16 cellular contexts compared by ENCODE assay signal in genomic region chr17:64532409-64532808, GRCh38. TPM values are rescaled to one million over a fixed set of nuclear protein-coding genes. Genes with fewer than 3 reads are reported as not detected.
DNase-seq lines count a peak whose midpoint lies in the region; ATAC-seq, FAIRE-seq and TF ChIP-seq lines count a peak whose summit lies in the region.
"Had no signal": no experiment of that assay in that cellular context is flagged by ENCODE, and none has a peak within 500 bp of the region (broad histone marks: within the 10 kb centered on the region; RNA-seq: fewer than 3 reads in every experiment).

No MANE protein-coding gene starts in this region.

- 69 to 74% methylated on average over 5 of the region's 5 CpGs for WGBS in GM23248 (ENCODE audit: low coverage in 1 of 2, low lambda C conversion rate in 2 of 2, missing lambda C conversion rate in 2 of 2), 2 experiments

- H3K9ac ChIP-seq in GM23248: 0 out of 2 replicates have a peak overlapping the region, but pooled peaks have one; percentile 6
- H3K9ac ChIP-seq in astrocyte (ENCODE audit: low read length): no peak overlapping the region

- H3K9me2 ChIP-seq in GM23248 (ENCODE audit: insufficient read depth): no peaks in the 10 kb centered on the region

- H3K4me2 ChIP-seq in GM23248 (ENCODE audit: unreplicated experiment) (no peak overlapping the region), astrocyte (ENCODE audit: low read length) (no peak overlapping the region)

- H3K4me1 Mint-ChIP-seq in astrocyte (ENCODE audit: low read depth, unreplicated experiment) (peaks cover 20% of the 10 kb centered on the region), osteocyte (ENCODE audit: unreplicated experiment) (no peaks in the 10 kb centered on the region)

- H3F3A ChIP-seq in GM23248 (ENCODE audit: insufficient read depth): peaks cover 97% of the 10 kb centered on the region

- H3K9me3 Mint-ChIP-seq in activated naive CD4-positive, alpha-beta T cell treated with anti-CD3 and anti-CD28 coated beads, Interleukin-2, amount 50 U/mL, for 72 hours: no peaks in the 10 kb centered on the region
- H3K9me3 Mint-ChIP-seq in astrocyte (ENCODE audit: unreplicated experiment): peaks cover 1% of the 10 kb centered on the region
- H3K9me3 Mint-ChIP-seq in osteocyte (ENCODE audit: unreplicated experiment): no peaks in the 10 kb centered on the region

- H3K4me1 ChIP-seq in GM23248 (ENCODE audit: insufficient read depth) (no peaks in the 10 kb centered on the region), astrocyte (ENCODE audit: insufficient read depth, low read length) (no peaks in the 10 kb centered on the region)

- H3K9me3 ChIP-seq in GM23248 (ENCODE audit: low read depth): no peaks in the 10 kb centered on the region
- H3K9me3 ChIP-seq in astrocyte (ENCODE audit: insufficient read depth, low read depth, low read length): no peaks in the 10 kb centered on the region

- H3K4me3 Mint-ChIP-seq in astrocyte (ENCODE audit: unreplicated experiment) (no peak overlapping the region), osteocyte (ENCODE audit: unreplicated experiment) (no peak overlapping the region)

- DNase-seq in activated naive CD4-positive, alpha-beta T cell treated with anti-CD3 and anti-CD28 coated beads, Interleukin-2, amount 50 U/mL, for 72 hours (ENCODE audit: low spot score in 2 of 2): no peak
- DNase-seq in activated naive CD4-positive, alpha-beta T cell treated with anti-CD3 and anti-CD28 coated beads, Interleukin-2, amount 50 U/mL, for 16 hours: no peak
- DNase-seq in GM23248 (peak; percentile 31), astrocyte (ENCODE audit: low read depth) (no peak), osteocyte (ENCODE audit: extremely low spot score, unreplicated experiment) (no peak), KG1 (lab: John Stamatoyannopoulos, UW) (no peak)
- DNase-seq: C1 segment of cervical spinal cord, GDM1, NCI-H1417 treated with DMSO at 0.1 percent for 48 hours, NCI-H1930, NCI-H446, NCI-H69 had no signal

- H4K20me1 ChIP-seq in GM23248 (ENCODE audit: insufficient read depth) (no peaks in the 10 kb centered on the region), astrocyte (ENCODE audit: insufficient read depth, low read length) (peaks cover 30% of the 10 kb centered on the region)

- peaks cover 87% of the 10 kb centered on the region for H3K36me3 ChIP-seq in GM23248 (ENCODE audit: low read depth)
- H3K36me3 ChIP-seq in astrocyte (ENCODE audit: insufficient read depth, low read length): peaks cover 85% of the 10 kb centered on the region

- H3K27me3 ChIP-seq in GM23248 (replicated peaks; ENCODE audit: insufficient read depth) (no peaks in the 10 kb centered on the region), astrocyte (ENCODE audit: insufficient read depth, low read length) (no peaks in the 10 kb centered on the region)

- H2AFZ ChIP-seq in GM23248 (no peak overlapping the region), astrocyte (ENCODE audit: low read depth, low read length) (no peak overlapping the region)

- H3K27ac ChIP-seq in GM23248: peak overlapping the region; percentile 52
- H3K27ac ChIP-seq in astrocyte (ENCODE audit: low read depth, low read length): no peak overlapping the region

- H3K36me3 Mint-ChIP-seq in activated naive CD4-positive, alpha-beta T cell treated with anti-CD3 and anti-CD28 coated beads, Interleukin-2, amount 50 U/mL, for 72 hours: peaks cover 8 to 19% of the 10 kb centered on the region in 2 donors
- H3K36me3 Mint-ChIP-seq in astrocyte (ENCODE audit: low read depth, unreplicated experiment): peaks cover 21% of the 10 kb centered on the region
- H3K36me3 Mint-ChIP-seq in osteocyte (ENCODE audit: unreplicated experiment): peaks cover 59% of the 10 kb centered on the region

- no peak for FAIRE-seq in astrocyte (lab: Jason Lieb, UNC)
- FAIRE-seq: GM12891, H1, K562 had no signal

- TF ChIP-seq CTCF in astrocyte (IDR thresholded peaks at IDR 0.05; ENCODE audit: insufficient read depth, low read depth, low read length) (no peak), osteocyte (IDR thresholded peaks at IDR 0.05) (no peak)

- in situ Hi-C loops in GM23248 (cut with MboI): no loop called here

- H3K27ac Mint-ChIP-seq in activated naive CD4-positive, alpha-beta T cell treated with anti-CD3 and anti-CD28 coated beads, Interleukin-2, amount 50 U/mL, for 72 hours: peak overlapping the region; percentile 50 to 70
- H3K27ac Mint-ChIP-seq in astrocyte (ENCODE audit: unreplicated experiment): peak overlapping the region; percentile 9
- peak overlapping the region; percentile 14 for H3K27ac Mint-ChIP-seq in osteocyte (ENCODE audit: unreplicated experiment)

- H3K79me2 ChIP-seq in GM23248 (ENCODE audit: insufficient read depth): peaks cover 18% of the 10 kb centered on the region
- peaks cover 2% of the 10 kb centered on the region for H3K79me2 ChIP-seq in astrocyte (ENCODE audit: insufficient read depth, low read length)

- H3K4me3 ChIP-seq in GM23248 (no peak overlapping the region), astrocyte (ENCODE audit: insufficient read depth, low read depth, low read length) (no peak overlapping the region)
- H3K4me3 ChIP-seq: K562 had no signal

- no peak for ATAC-seq in activated naive CD4-positive, alpha-beta T cell treated with anti-CD3 and anti-CD28 coated beads, Interleukin-2, amount 50 U/mL, for 72 hours
- no peak for ATAC-seq in GM18502 (IDR thresholded peaks at IDR 0.05; ENCODE audit: poor library complexity, unreplicated experiment)
- ATAC-seq: K562 had no signal

- H3K27me3 Mint-ChIP-seq in astrocyte (ENCODE audit: low read depth, unreplicated experiment) (no peaks in the 10 kb centered on the region), osteocyte (ENCODE audit: unreplicated experiment) (no peaks in the 10 kb centered on the region)

RNA-seq across cellular contexts. Expression of gene CEP95, which starts 25.6 kb away (rescaled TPM):
- 100 to 1,000 TPM in 1 of 2 donors, 10 to 100 TPM in 1; 49.5 to 142 TPM for total RNA-seq in activated naive CD4-positive, alpha-beta T cell treated with anti-CD3 and anti-CD28 coated beads, Interleukin-2, amount 50 U/mL, for 72 hours
- total RNA-seq in GM23248 (2014; rRNA removed; shearing (Covaris generic)): 13.2 and 16.8 TPM in 2 replicates
- polyA plus RNA-seq in GM23248 (2016; fragmentation: Nextera tagmentation; extraction: Ambion mirVana): 14.2 and 17.5 TPM in 2 replicates
- total RNA-seq in astrocyte (29.7 and 35.2 TPM in 2 replicates), osteocyte (47.8 and 53.5 TPM in 2 replicates)

RNA-seq across cellular contexts. Expression of gene DDX5, which starts 26.3 kb away (rescaled TPM):
- 100 to 1,000 TPM; 687 to 793 TPM for total RNA-seq in activated naive CD4-positive, alpha-beta T cell treated with anti-CD3 and anti-CD28 coated beads, Interleukin-2, amount 50 U/mL, for 72 hours
- 241 and 303 TPM in 2 replicates for total RNA-seq in GM23248 (2014; rRNA removed; shearing (Covaris generic))
- 595 and 643 TPM in 2 replicates for polyA plus RNA-seq in GM23248 (2016; fragmentation: Nextera tagmentation; extraction: Ambion mirVana)
- total RNA-seq in astrocyte: 549 and 555 TPM in 2 replicates
- 689 and 816 TPM in 2 replicates for total RNA-seq in osteocyte

RNA-seq across cellular contexts. Expression of gene POLG2, which starts 35.6 kb away (rescaled TPM):
- total RNA-seq in activated naive CD4-positive, alpha-beta T cell treated with anti-CD3 and anti-CD28 coated beads, Interleukin-2, amount 50 U/mL, for 72 hours: 10 to 100 TPM; 35.2 to 71.6 TPM
- total RNA-seq in GM23248 (2014; rRNA removed; shearing (Covaris generic)): 3.4 and 3.7 TPM in 2 replicates
- polyA plus RNA-seq in GM23248 (2016; fragmentation: Nextera tagmentation; extraction: Ambion mirVana): 6.6 and 8.6 TPM in 2 replicates
- total RNA-seq in astrocyte: 13.7 and 16.2 TPM in 2 replicates
- 16.0 and 18.3 TPM in 2 replicates for total RNA-seq in osteocyte

Comparison
In these comparisons a context has a peak if more than half of its experiments do, and no peak if none do; other contexts are left out.
1. H3K27ac Mint-ChIP-seq: peak in every context shown above with its lines; median percentile 60 in activated naive CD4-positive, alpha-beta T cell treated with anti-CD3 and anti-CD28 coated beads, Interleukin-2, amount 50 U/mL, for 72 hours; 14 in osteocyte; 9 in astrocyte.